Comparison of ENCODE assay signal across 11 cellular contexts in the genomic region with DNA sequence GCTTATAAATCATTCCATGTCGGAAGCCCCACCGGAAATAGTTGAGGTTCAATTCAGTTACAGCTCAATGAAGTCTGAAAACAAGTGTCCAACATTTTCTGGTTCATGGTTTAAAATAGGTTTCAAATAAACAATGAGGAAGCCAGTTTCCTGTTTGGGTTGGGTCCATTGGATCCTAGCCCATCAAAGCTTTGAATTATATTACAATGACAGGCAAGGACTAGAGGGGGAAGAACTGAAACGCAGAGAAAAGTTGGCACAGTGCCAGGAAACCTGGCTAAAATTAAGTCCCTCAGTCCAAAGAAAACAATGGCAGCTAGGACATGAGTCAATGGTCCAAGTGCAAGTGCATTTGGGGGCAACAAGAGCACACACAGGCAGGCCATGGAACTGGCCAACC. TPM values are rescaled to one million over a fixed set of nuclear protein-coding genes. Genes with fewer than 3 reads are reported as not detected.
DNase-seq lines count a peak whose midpoint lies in the region; ATAC-seq, FAIRE-seq and TF ChIP-seq lines count a peak whose summit lies in the region.
"Had no signal": no experiment of that assay in that cellular context is flagged by ENCODE, and none has a peak within 500 bp of the region (broad histone marks: within the 10 kb centered on the region; RNA-seq: fewer than 3 reads in every experiment).

No MANE protein-coding gene starts in this region.

- 34% methylated on average over 3 of the region's 3 CpGs for WGBS in HepG2 (ENCODE audit: low lambda C conversion rate)

- no peaks in the 10 kb centered on the region for H3K9me3 ChIP-seq in HepG2 (ENCODE audit: low read length)

- H2AFZ ChIP-seq in HepG2 (ENCODE audit: low read length): no peak overlapping the region

- H3K9ac ChIP-seq in HepG2 (ENCODE audit: insufficient read depth, low read depth, low read length): no peak overlapping the region

- H3K4me1 ChIP-seq in HepG2 (ENCODE audit: insufficient read depth, low read length): no peaks in the 10 kb centered on the region

- intact Hi-C loops in HepG2 (cut with micrococcal nuclease; ENCODE audit: unreplicated experiment): no loop called here
- intact Hi-C loops in posterior cingulate gyrus (cut with DNase I): no loop called here

- TF ChIP-seq EP300 in HepG2 (IDR thresholded peaks at IDR 0.05; ENCODE audit: low read depth in 2 of 2, low read length in 2 of 2) (no peak), HepG2 (CRISPR knock-in tag; IDR thresholded peaks at IDR 0.05; ENCODE audit: borderline replicate concordance) (no peak)

- peak; percentile 24 for DNase-seq in AG08396 (ENCODE audit: low spot score)
- peak; percentile 8 for DNase-seq in MV-4-11 (lab: John Stamatoyannopoulos, UW)
- DNase-seq in choroid plexus epithelial cell (ENCODE audit: low read depth): peak; percentile 61
- no peak for DNase-seq in HepG2 (ENCODE audit: low spot score)
- no peak for DNase-seq in activated CD4-positive, alpha-beta T cell treated with anti-CD3 and anti-CD28 coated beads for 4 hours
- no peak for DNase-seq in NCI-H2171 treated with DMSO at 0.1 percent for 48 hours (lab: John Stamatoyannopoulos, UW)
- DNase-seq in posterior cingulate gyrus: no peak
- DNase-seq: CD4-positive, CD25-positive, alpha-beta regulatory T cell; endodermal cell had no signal

- TF ChIP-seq CTCF in choroid plexus epithelial cell (conservative IDR thresholded peaks at IDR 0.05; ENCODE audit: low read depth, low read length) (no peak), HepG2 (CRISPR knock-in tag; IDR thresholded peaks at IDR 0.05) (no peak)

- TF ChIP-seq POLR2A in HepG2 (IDR thresholded peaks at IDR 0.05; ENCODE audit: insufficient read depth in 1 of 2, low read depth in 2 of 2, low read length in 2 of 2): no peak

- no peaks in the 10 kb centered on the region for H3K36me3 ChIP-seq in HepG2 (replicated peaks in 1 of 2; ENCODE audit: control insufficient read depth in 1 of 2, insufficient read depth in 2 of 2, low read length in 2 of 2)

- BruUV-seq in HepG2 (replicated peaks; lab: Mats Ljungman, UMichigan): no TSS peak

- in situ Hi-C loops in HepG2 (cut with HindIII; ENCODE audit: extremely low pct_ligation_motif_present, low pct_unique_long_range_greater_than_20kb): no loop called here

- H3K27ac ChIP-seq in HepG2 (ENCODE audit: extremely low read length, insufficient read depth, low read length): no peak overlapping the region

- no peaks in the 10 kb centered on the region; a peak in 1 of 5 replicates for H3K27me3 ChIP-seq in HepG2 (ENCODE audit: control insufficient read depth in 1 of 2, insufficient read depth in 2 of 2, low read length in 2 of 2)

- POLR2A ChIA-PET in HepG2 (lab: Yijun Ruan, JAX): no interaction called here

- TF ChIP-seq RAD21 in HepG2 (CRISPR knock-in tag; IDR thresholded peaks at IDR 0.05): no peak

- CTCF ChIA-PET in HepG2 (lab: Yijun Ruan, JAX; ENCODE audit: low intra/inter-chr PET ratio, low total read pairs): no interaction called here

- no peak overlapping the region for H3K4me2 ChIP-seq in HepG2 (ENCODE audit: low read depth, low read length)

- no peaks in the 10 kb centered on the region for H4K20me1 ChIP-seq in HepG2 (ENCODE audit: insufficient read depth, low read length)

- ATAC-seq in HepG2: no peak
- no peak for ATAC-seq in GM21723 (IDR thresholded peaks at IDR 0.05; ENCODE audit: unreplicated experiment)

- H3K4me3 ChIP-seq in choroid plexus epithelial cell (ENCODE audit: low read depth, low read length): no peak overlapping the region
- no peak overlapping the region for H3K4me3 ChIP-seq in HepG2 (replicated peaks in 1 of 3; ENCODE audit: insufficient read depth in 1 of 3, low read depth in 2 of 3, low read length in 3 of 3)

- FAIRE-seq in HepG2 (lab: Jason Lieb, UNC): no peak
- FAIRE-seq: GM19239 had no signal

- H3K79me2 ChIP-seq in HepG2 (ENCODE audit: insufficient read depth, low read length): no peaks in the 10 kb centered on the region

TF ChIP-seq in HepG2, 621 proteins besides CTCF, POLR2A, EP300 and RAD21:
- TF ChIP-seq ZNF749 (CRISPR knock-in tag; IDR thresholded peaks at IDR 0.05; ENCODE audit: borderline replicate concordance): no peak
- peak; percentile 99 for TF ChIP-seq LCORL (IDR thresholded peaks at IDR 0.05)
- TF ChIP-seq LCORL (CRISPR knock-in tag; IDR thresholded peaks at IDR 0.05): no peak

RNA-seq across cellular contexts. Expression of gene SLC14A1, which starts 32.0 kb away (rescaled TPM):
- total RNA-seq in HepG2 (2016; rRNA removed; fragmentation: Illumina TruSeq; extraction: Trizol): not detected in 2 replicates
- not detected in 2 replicates for total RNA-seq in HepG2 (2016; cell fraction: cytosol; rRNA removed; fragmentation: Illumina TruSeq; extraction: Trizol; ENCODE audit: low read depth)
- total RNA-seq in HepG2 (2016; cell fraction: insoluble cytoplasmic fraction; rRNA removed; fragmentation: Illumina TruSeq; extraction: Trizol): not detected in 2 replicates
- not detected in 2 replicates for total RNA-seq in HepG2 (2016; cell fraction: membrane; rRNA removed; fragmentation: Illumina TruSeq; extraction: Trizol)
- not detected in 2 replicates for total RNA-seq in HepG2 (2016; cell fraction: nucleus; rRNA removed; fragmentation: Illumina TruSeq; extraction: Trizol)
- not detected in 2 replicates for polyA plus RNA-seq in HepG2 (2011; rRNA removed)
- not detected in 2 replicates for polyA plus RNA-seq in HepG2 (2011; cell fraction: cytosol; rRNA removed)
- polyA plus RNA-seq in HepG2 (2011; cell fraction: nucleus; rRNA removed): not detected in 2 replicates
- polyA plus RNA-seq in HepG2 (2012): not detected in 2 replicates
- not detected in 2 replicates for polyA plus RNA-seq in HepG2 (2016; cell fraction: cytosol; fragmentation: Illumina TruSeq; extraction: Trizol; ENCODE audit: low read depth)
- not detected in 2 replicates for polyA plus RNA-seq in HepG2 (2016; cell fraction: insoluble cytoplasmic fraction; fragmentation: Illumina TruSeq; extraction: Trizol; ENCODE audit: low read depth)
- polyA plus RNA-seq in HepG2 (2016; cell fraction: membrane; fragmentation: Illumina TruSeq; extraction: Trizol; ENCODE audit: low read depth): not detected in 2 replicates
- polyA plus RNA-seq in HepG2 (2016; cell fraction: nucleus; fragmentation: Illumina TruSeq; extraction: Trizol; ENCODE audit: insufficient read depth, low read depth): not detected in 2 replicates
- not detected in 2 replicates for polyA minus RNA-seq in HepG2 (2011; rRNA and poly(A)+ RNA removed; ENCODE audit: low replicate concordance)
- polyA minus RNA-seq in HepG2 (2011; cell fraction: cytosol; rRNA and poly(A)+ RNA removed): not detected in 2 replicates
- polyA minus RNA-seq in HepG2 (2011; cell fraction: nucleus; rRNA and poly(A)+ RNA removed): not detected in 2 replicates
- total RNA-seq: endodermal cell had no signal

Comparison
In these comparisons a context has a peak if more than half of its experiments do, and no peak if none do; other contexts are left out.
1. DNase-seq: peak in AG08396 (single experiment), MV-4-11 (single experiment) and choroid plexus epithelial cell (single experiment); none in HepG2 (single experiment), activated CD4-positive, alpha-beta T cell treated with anti-CD3 and anti-CD28 coated beads for 4 hours (0 of 2), NCI-H2171 treated with DMSO at 0.1 percent for 48 hours (single experiment) and posterior cingulate gyrus (0 of 10).